15 cellular contexts compared by ENCODE assay signal in the genomic region with DNA sequence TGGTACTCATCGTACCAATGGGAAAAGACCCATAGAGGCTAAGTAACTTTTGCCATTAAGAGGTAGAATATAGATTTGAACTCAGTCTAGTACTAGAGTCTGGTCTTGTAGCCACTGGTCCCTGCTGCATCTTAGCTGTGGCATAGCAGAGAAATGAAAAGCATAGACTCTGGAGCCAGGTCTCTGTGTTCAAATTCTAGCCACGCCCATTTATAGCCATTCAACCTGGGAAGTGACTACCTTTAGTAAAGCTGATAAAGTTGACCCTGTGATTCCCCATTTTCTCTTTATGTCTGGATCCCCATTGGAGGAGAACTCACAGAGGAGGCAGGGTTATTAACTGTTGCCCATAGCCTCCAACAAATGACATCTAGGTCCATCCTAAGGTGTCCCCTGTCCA.
A peak's percentile ranks its signal among the peaks of the same experiment; 100 is the strongest.
DNase-seq lines count a peak whose midpoint lies in the region; ATAC-seq and TF ChIP-seq lines count a peak whose summit lies in the region.
"Had no signal": no experiment of that assay in that cellular context is flagged by ENCODE, and none has a peak within 500 bp of the region (broad histone marks: within the 10 kb centered on the region; RNA-seq: fewer than 3 reads in every experiment).

No MANE protein-coding gene starts in this region.

- DNase-seq in RWPE1 (ENCODE audit: low spot score) (no peak), mucosa of descending colon (no peak), NCI-H82 treated with DMSO at 0.1 percent for 48 hours (lab: John Stamatoyannopoulos, UW; ENCODE audit: unreplicated experiment) (no peak), HK-2 (ENCODE audit: unreplicated experiment) (no peak)
- DNase-seq: activated CD8-positive, alpha-beta memory T cell treated with anti-CD3 and anti-CD28 coated beads for 24 hours; activated effector memory CD4-positive, alpha-beta T cell treated with Interleukin-2 at 50 U/mL for 16 hours; endodermal cell; immature natural killer cell; NCI-H1694; NCI-H526 had no signal

- H3K4me3 ChIP-seq in mucosa of descending colon = no peak overlapping the region
- H3K4me3 ChIP-seq in subcutaneous abdominal adipose tissue (ENCODE audit: low read depth in 1 of 5, low read length in 5 of 5) = no peak overlapping the region

- H3K27me3 ChIP-seq in subcutaneous abdominal adipose tissue (ENCODE audit: control insufficient read depth in 5 of 5, insufficient read depth in 4 of 5, low read length in 5 of 5) = no peaks in the 10 kb centered on the region

- CTCF ChIA-PET in RWPE1 (lab: Yijun Ruan, JAX) = interaction anchor here (0.6 kb wide), 1 partner anchor 1317 kb away, joined by 3 read pairs; no protein-coding TSS in a partner anchor

- intact Hi-C loops in mucosa of descending colon (cut with DNase I, micrococcal nuclease) = no loop called here

- peak overlapping the region in 1 of 5 donors; percentile 7 for H3K9ac ChIP-seq in subcutaneous abdominal adipose tissue (ENCODE audit: low read length in 5 of 5)

- H3K36me3 ChIP-seq in mucosa of descending colon (ENCODE audit: low read depth) = no peaks in the 10 kb centered on the region
- H3K36me3 ChIP-seq in subcutaneous abdominal adipose tissue (ENCODE audit: control insufficient read depth in 5 of 5, insufficient read depth in 5 of 5, low read length in 5 of 5) = peaks cover 0 to 18% (median 15%) of the 10 kb centered on the region in 5 donors

- H3K27ac ChIP-seq in RWPE1 (peak overlapping the region; percentile 92), cingulate gyrus (ENCODE audit: low read depth, low read length) (peak overlapping the region; percentile 0), subcutaneous abdominal adipose tissue (ENCODE audit: low read depth, low read length) (peak overlapping the region; percentile 69)
- H3K27ac ChIP-seq: VCaP had no signal

- H3K4me1 ChIP-seq in mucosa of descending colon (ENCODE audit: low read depth) (peaks cover 9% of the 10 kb centered on the region), subcutaneous abdominal adipose tissue (ENCODE audit: control insufficient read depth in 5 of 5, insufficient read depth in 5 of 5, low read length in 5 of 5) (peaks cover 8 to 25% (median 15%) of the 10 kb centered on the region in 5 donors)

- POLR2A ChIA-PET in RWPE1 (lab: Yijun Ruan, JAX; ENCODE audit: low non-redundant PET) = no interaction called here

- no peaks in the 10 kb centered on the region for H3K9me3 ChIP-seq in mucosa of descending colon
- no peaks in the 10 kb centered on the region for H3K9me3 ChIP-seq in subcutaneous abdominal adipose tissue (ENCODE audit: control insufficient read depth in 5 of 5, low read length in 5 of 5)

- TF ChIP-seq CTCF in RWPE1 (conservative IDR thresholded peaks at IDR 0.05; ENCODE audit: low read depth) = no peak
- no peak for TF ChIP-seq CTCF in mucosa of descending colon (IDR thresholded peaks at IDR 0.05)

- ATAC-seq in mucosa of descending colon (peak; percentile 78), HG03039 (IDR thresholded peaks at IDR 0.05; ENCODE audit: unreplicated experiment) (no peak), GM18519 (IDR thresholded peaks at IDR 0.05; ENCODE audit: low FRiP score, unreplicated experiment) (no peak)

Comparison
In these comparisons a context has a peak if more than half of its experiments do, and no peak if none do; other contexts are left out.
1. H3K27ac ChIP-seq: peak in every context shown above with its lines; median percentile 92 in RWPE1; 69 in subcutaneous abdominal adipose tissue; 0 in cingulate gyrus.